Comparison of ENCODE assay signal across 20 cellular contexts in genomic region chr16:49559242-49559641, GRCh38.
DNase-seq lines count a peak whose midpoint lies in the region; ATAC-seq and TF ChIP-seq lines count a peak whose summit lies in the region.
"Had no signal": no experiment of that assay in that cellular context is flagged by ENCODE, and none has a peak within 500 bp of the region (broad histone marks: within the 10 kb centered on the region; RNA-seq: fewer than 3 reads in every experiment).

No MANE protein-coding gene starts in this region.

- peak overlapping the region in 1 of 3 experiments; percentile 17 for H3K4me3 Mint-ChIP-seq in nephron
- H3K4me3 Mint-ChIP-seq: CD4-positive, CD25-positive, alpha-beta regulatory T cell; HFFc6; IgD-negative memory B cell had no signal

- no peak overlapping the region for H3K4me3 ChIP-seq in WERI-Rb-1 (ENCODE audit: low read depth, low read length)
- no peak overlapping the region for H3K4me3 ChIP-seq in testis

- intact Hi-C loops in testis (cut with DNase I; ENCODE audit: low total_unique reads) = no loop called here

- ATAC-seq in HG02970 (IDR thresholded peaks at IDR 0.05; ENCODE audit: low FRiP score, unreplicated experiment) = no peak
- ATAC-seq: HCT116 had no signal

- H3K27me3 Mint-ChIP-seq in nephron (ENCODE audit: low read depth) = no peaks in the 10 kb centered on the region
- H3K27me3 Mint-ChIP-seq: CD4-positive, CD25-positive, alpha-beta regulatory T cell had no signal

- DNase-seq in DMS 273 treated with DMSO at 0.1 percent for 48 hours (lab: John Stamatoyannopoulos, UW) = peak; percentile 40
- DNase-seq in NCI-H524 (lab: John Stamatoyannopoulos, UW) = peak; percentile 86 to 90
- DNase-seq in WERI-Rb-1 = no peak
- DNase-seq in testis = no peak
- no peak for DNase-seq in NCI-H526 (lab: John Stamatoyannopoulos, UW)
- DNase-seq in mesenteric fat pad (ENCODE audit: low spot score) = no peak
- DNase-seq: ACHN; Caco-2; CD4-positive, CD25-positive, alpha-beta regulatory T cell; DMS79; GDM1; GOT3; H7; HFFc6; KBM-7 had no signal

- peaks cover 6% of the 10 kb centered on the region for H3K4me1 ChIP-seq in testis

- H3K27me3 ChIP-seq in WERI-Rb-1 (ENCODE audit: insufficient read depth, low read depth, severe bottlenecking) = no peaks in the 10 kb centered on the region
- no peaks in the 10 kb centered on the region for H3K27me3 ChIP-seq in testis
- H3K27me3 ChIP-seq: BE2C had no signal

- no peaks in the 10 kb centered on the region for H3K9me3 Mint-ChIP-seq in nephron
- H3K9me3 Mint-ChIP-seq: IgD-negative memory B cell had no signal

- H3K27ac Mint-ChIP-seq in nephron = peak overlapping the region in 2 of 3 experiments; percentile 48 to 63
- H3K27ac Mint-ChIP-seq: CD4-positive, CD25-positive, alpha-beta regulatory T cell; HFFc6; IgD-negative memory B cell had no signal

- TF ChIP-seq POLR2A in testis (IDR thresholded peaks at IDR 0.05) = no peak

- H3K27ac ChIP-seq in WERI-Rb-1 = peak overlapping the region; percentile 42; the same call in 1 of the 2 replicates
- no peak overlapping the region for H3K27ac ChIP-seq in testis

- H3K36me3 ChIP-seq in WERI-Rb-1 = no peaks in the 10 kb centered on the region
- H3K36me3 ChIP-seq in testis (ENCODE audit: low read depth, missing control alignments) = no peaks in the 10 kb centered on the region
- H3K36me3 ChIP-seq: BE2C had no signal

- TF ChIP-seq CTCF in WERI-Rb-1 (IDR thresholded peaks at IDR 0.05; ENCODE audit: low read depth, low read length) = no peak
- no peak for TF ChIP-seq CTCF in nephron (IDR thresholded peaks at IDR 0.05; ENCODE audit: unreplicated experiment in 3 of 3)
- TF ChIP-seq CTCF in testis (IDR thresholded peaks at IDR 0.05) = no peak

- WGBS in testis, 2 donors = 72 to 80% methylated on average over 4 of the region's 4 CpGs

- peaks cover 59% of the 10 kb centered on the region for H3K4me1 Mint-ChIP-seq in nephron
- H3K4me1 Mint-ChIP-seq: CD4-positive, CD25-positive, alpha-beta regulatory T cell had no signal

- H3K9me3 ChIP-seq in WERI-Rb-1 (ENCODE audit: severe bottlenecking) (no peaks in the 10 kb centered on the region), testis (no peaks in the 10 kb centered on the region)
- H3K9me3 ChIP-seq: BE2C had no signal

- no peaks in the 10 kb centered on the region for H3K36me3 Mint-ChIP-seq in nephron (ENCODE audit: low read depth)
- H3K36me3 Mint-ChIP-seq: CD4-positive, CD25-positive, alpha-beta regulatory T cell; IgD-negative memory B cell had no signal

Comparison
In these comparisons a context has a peak if more than half of its experiments do, and no peak if none do; other contexts are left out.
1. DNase-seq: peak in DMS 273 treated with DMSO at 0.1 percent for 48 hours (single experiment) and NCI-H524 (2 of 2); none in WERI-Rb-1 (single experiment), testis (single experiment), NCI-H526 (0 of 2) and mesenteric fat pad (single experiment).